14 cellular contexts compared by ENCODE assay signal in genomic region chr17:9370464-9370863, GRCh38.
DNase-seq lines count a peak whose midpoint lies in the region; ATAC-seq, FAIRE-seq and TF ChIP-seq lines count a peak whose summit lies in the region.
"Had no signal": no experiment of that assay in that cellular context is flagged by ENCODE, and none has a peak within 500 bp of the region (broad histone marks: within the 10 kb centered on the region; RNA-seq: fewer than 3 reads in every experiment).

No MANE protein-coding gene starts in this region.

- ATAC-seq in Right ventricle myocardium superior (ENCODE audit: poor library complexity): no peak
- ATAC-seq in HG02884 (IDR thresholded peaks at IDR 0.05; ENCODE audit: unreplicated experiment): no peak
- ATAC-seq in GM18511 (IDR thresholded peaks at IDR 0.05; ENCODE audit: unreplicated experiment): no peak

- peak overlapping the region; percentile 7 to 73 for H3K27ac ChIP-seq in right atrium auricular region
- H3K27ac ChIP-seq: breast epithelium, lower lobe of right lung, upper lobe of left lung had no signal

- no peak for TF ChIP-seq POLR2A in erythroblast (IDR thresholded peaks at IDR 0.05; ENCODE audit: low read length)

- intact Hi-C loops in Right ventricle myocardium superior (cut with DNase I): no loop called here

- DNase-seq in right atrium auricular region (ENCODE audit: low spot score): no peak
- no peak for DNase-seq in Right ventricle myocardium superior
- peak; percentile 24 for DNase-seq in RCC 7860 (ENCODE audit: low spot score)
- DNase-seq in globus pallidus (ENCODE audit: low spot score): peak; percentile 31
- no peak for DNase-seq in stimulated activated CD4-positive, alpha-beta T cell treated with anti-CD3 and anti-CD28 coated beads, Interleukin-4, amount 100 ng/mL, for 24 hours
- DNase-seq in erythroblast (lab: John Stamatoyannopoulos, UW): no peak
- DNase-seq: lower lobe of right lung, NCI-H446 treated with DMSO at 0.1 percent for 48 hours, upper lobe of left lung had no signal

- H3K9me3 ChIP-seq in right atrium auricular region: no peaks in the 10 kb centered on the region
- H3K9me3 ChIP-seq: breast epithelium, lower lobe of right lung, upper lobe of left lung had no signal

- H3K4me1 ChIP-seq in right atrium auricular region: peaks cover 0 to 22% of the 10 kb centered on the region in 2 donors
- H3K4me1 ChIP-seq: breast epithelium, lower lobe of right lung had no signal

- no peaks in the 10 kb centered on the region for H3K36me3 ChIP-seq in right atrium auricular region
- H3K36me3 ChIP-seq: breast epithelium, lower lobe of right lung, upper lobe of left lung had no signal

- no peaks in the 10 kb centered on the region for H3K27me3 ChIP-seq in right atrium auricular region
- H3K27me3 ChIP-seq: BLaER1 treated with 17β-estradiol and CSF1 and Interleukin-3, amounts not matched to agents 10 nM and 100 nM; breast epithelium; upper lobe of left lung had no signal

- H3K4me3 ChIP-seq in right atrium auricular region: no peak overlapping the region
- H3K4me3 ChIP-seq: BLaER1 treated with 17β-estradiol and CSF1 and Interleukin-3, amounts not matched to agents 10 nM and 100 nM; breast epithelium; lower lobe of right lung; upper lobe of left lung had no signal

- no peak for TF ChIP-seq CTCF in right atrium auricular region (IDR thresholded peaks at IDR 0.05)

- FAIRE-seq in RCC 7860 (lab: Jason Lieb, UNC): no peak
- FAIRE-seq: GM19239 had no signal

Comparison
In these comparisons a context has a peak if more than half of its experiments do, and no peak if none do; other contexts are left out.
1. DNase-seq: peak in RCC 7860 (single experiment) and globus pallidus (single experiment); none in right atrium auricular region (single experiment), Right ventricle myocardium superior (single experiment), stimulated activated CD4-positive, alpha-beta T cell treated with anti-CD3 and anti-CD28 coated beads, Interleukin-4, amount 100 ng/mL, for 24 hours (single experiment) and erythroblast (0 of 2).